Comparison of ENCODE assay signal across 9 cellular contexts in the genomic region with DNA sequence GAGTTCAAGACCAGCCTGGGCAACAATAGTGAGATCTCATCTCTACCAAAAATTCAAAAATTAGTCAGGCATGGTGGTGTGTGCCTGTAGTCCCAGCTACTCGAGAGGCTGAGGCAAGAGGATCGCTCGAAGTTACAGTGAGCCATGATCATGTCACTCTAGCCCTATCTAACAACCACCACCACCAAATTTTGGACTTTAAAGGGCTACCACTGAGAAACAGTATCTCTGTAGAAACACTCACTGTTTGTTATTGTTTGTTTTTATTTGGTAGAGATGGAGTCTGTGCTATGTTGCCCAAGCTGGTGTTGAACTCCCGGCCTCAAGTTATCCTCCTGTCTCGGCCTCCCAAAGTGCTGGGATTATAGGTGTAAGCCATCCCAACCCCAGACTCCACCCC. TPM values are rescaled to one million over a fixed set of nuclear protein-coding genes. Genes with fewer than 3 reads are reported as not detected.
DNase-seq lines count a peak whose midpoint lies in the region; ATAC-seq, FAIRE-seq and TF ChIP-seq lines count a peak whose summit lies in the region.
"Had no signal": no experiment of that assay in that cellular context is flagged by ENCODE, and none has a peak within 500 bp of the region (broad histone marks: within the 10 kb centered on the region; RNA-seq: fewer than 3 reads in every experiment).

No MANE protein-coding gene starts in this region.

- H3K36me3 ChIP-seq in HCT116 (ENCODE audit: control insufficient read depth in 1 of 2, insufficient read depth in 2 of 2, low read length in 2 of 2) (peaks cover 3 to 6% of the 10 kb centered on the region in 2 experiments; a peak in 2 of 4 replicates), K562 (ENCODE audit: control insufficient read depth, insufficient read depth, low read length) (peaks cover 20% of the 10 kb centered on the region)
- peaks cover 0 to 19% (median 0%) of the 10 kb centered on the region in 3 experiments for H3K36me3 ChIP-seq in naive thymus-derived CD4-positive, alpha-beta T cell (ENCODE audit: control insufficient read depth in 2 of 3, insufficient read depth in 3 of 3, low read length in 3 of 3)

- H3K9me3 Mint-ChIP-seq in naive thymus-derived CD4-positive, alpha-beta T cell: no peaks in the 10 kb centered on the region

- H3K4me3 ChIP-seq in HCT116 (replicated peaks in 1 of 2; ENCODE audit: low read depth in 1 of 2, low read length in 2 of 2) (no peak overlapping the region), K562 (no peak overlapping the region)
- H3K4me3 ChIP-seq in naive thymus-derived CD4-positive, alpha-beta T cell (ENCODE audit: low read length): no peak overlapping the region

- ATAC-seq in HCT116 (no peak), K562 (no peak)
- no peak for ATAC-seq in naive thymus-derived CD4-positive, alpha-beta T cell

- DNase-seq in HCT116 (ENCODE audit: low read depth, low spot score) (no peak), K562 (ENCODE audit: extremely low read depth in 1 of 4, low spot score in 3 of 4) (no peak), NOMO-1 treated with DMSO at 0.1 percent for 48 hours (lab: John Stamatoyannopoulos, UW; ENCODE audit: unreplicated experiment) (no peak), D341Med (ENCODE audit: low spot score) (no peak), NCI-H1105 treated with DMSO at 0.1 percent for 48 hours (lab: John Stamatoyannopoulos, UW) (no peak), occipital lobe (lab: John Stamatoyannopoulos, UW) (no peak)
- DNase-seq in naive thymus-derived CD4-positive, alpha-beta T cell: no peak
- DNase-seq: activated CD4-positive, alpha-beta T cell treated with anti-CD3 and anti-CD28 coated beads for 1 hour had no signal

- H3K9me1 ChIP-seq in K562 (ENCODE audit: control insufficient read depth, insufficient read depth, low read length): no peaks in the 10 kb centered on the region

- no peaks in the 10 kb centered on the region for H4K20me1 ChIP-seq in HCT116 (ENCODE audit: insufficient read depth)
- H4K20me1 ChIP-seq in K562 (replicated peaks; ENCODE audit: control insufficient read depth, insufficient read depth, low read length): no peaks in the 10 kb centered on the region

- H3K4me1 ChIP-seq in HCT116 (ENCODE audit: control insufficient read depth in 1 of 2, insufficient read depth in 2 of 2, low read length in 2 of 2): peaks cover 27 to 42% of the 10 kb centered on the region in 2 experiments
- H3K4me1 ChIP-seq in K562 (replicated peaks in 1 of 2; ENCODE audit: control insufficient read depth in 2 of 2, insufficient read depth in 2 of 2, low read length in 2 of 2): peaks cover 26 to 28% of the 10 kb centered on the region in 2 experiments; a peak in 4 of 5 replicates
- H3K4me1 ChIP-seq in naive thymus-derived CD4-positive, alpha-beta T cell (ENCODE audit: control insufficient read depth in 2 of 2, insufficient read depth in 2 of 2, low read length in 2 of 2): peaks cover 35 to 49% of the 10 kb centered on the region in 2 donors

- peaks cover 0 to 3% (median 0%) of the 10 kb centered on the region in 5 donors for H3K27me3 Mint-ChIP-seq in naive thymus-derived CD4-positive, alpha-beta T cell

- peak overlapping the region; percentile 76 to 98 (median 92) for H3K27ac Mint-ChIP-seq in naive thymus-derived CD4-positive, alpha-beta T cell

- TF ChIP-seq CTCF in 22Rv1 (IDR thresholded peaks at IDR 0.05): no peak
- TF ChIP-seq CTCF in HCT116 (IDR thresholded peaks at IDR 0.05 in 2 of 3, conservative IDR thresholded peaks at IDR 0.05 in 1 of 3; ENCODE audit: borderline replicate concordance in 1 of 3, insufficient read depth in 1 of 3, low read depth in 2 of 3, low read length in 2 of 3): no peak
- no peak for TF ChIP-seq CTCF in K562 (IDR thresholded peaks at IDR 0.05 in 2 of 3, conservative IDR thresholded peaks at IDR 0.05 in 1 of 3; ENCODE audit: insufficient read depth in 2 of 3, low read depth in 1 of 3, low read length in 3 of 3)

- H3K4me2 ChIP-seq in HCT116 (ENCODE audit: low read length) (peak overlapping the region; percentile 65), K562 (ENCODE audit: insufficient read depth, low read length) (no peak overlapping the region)

- H3K9me3 ChIP-seq in HCT116 (ENCODE audit: control insufficient read depth in 1 of 2, insufficient read depth in 1 of 2, low read depth in 1 of 2, low read length in 2 of 2) (no peaks in the 10 kb centered on the region), K562 (replicated peaks; ENCODE audit: control insufficient read depth, insufficient read depth, low read depth, low read length) (no peaks in the 10 kb centered on the region)
- H3K9me3 ChIP-seq in naive thymus-derived CD4-positive, alpha-beta T cell (ENCODE audit: control insufficient read depth in 2 of 3, low read length in 3 of 3): no peaks in the 10 kb centered on the region

- peak overlapping the region; percentile 94 for H3K27ac ChIP-seq in 22Rv1
- H3K27ac ChIP-seq in HCT116 (ENCODE audit: low read depth, low read length): peak overlapping the region; percentile 5; the same call in 1 of the 2 replicates
- H3K27ac ChIP-seq in K562 (ENCODE audit: extremely low read depth, low read depth, low read length): peak overlapping the region; percentile 83; the same call in 2 of the 3 replicates
- H3K27ac ChIP-seq in naive thymus-derived CD4-positive, alpha-beta T cell (ENCODE audit: low read depth, low read length): peak overlapping the region; percentile 92

- intact Hi-C loops in HCT116 (cut with micrococcal nuclease): no loop called here
- intact Hi-C loops in K562 (cut with micrococcal nuclease): no loop called here
- intact Hi-C loops in naive thymus-derived CD4-positive, alpha-beta T cell (cut with micrococcal nuclease): loop anchor here (1.0 to 2.0 kb wide), 6 partner anchors 8 to 409 kb away; a partner anchor contains a TSS

- no peak for FAIRE-seq in K562 (lab: Jason Lieb, UNC)

- no peak for TF ChIP-seq RAD21 in HCT116 (IDR thresholded peaks at IDR 0.05; ENCODE audit: low read depth)
- no peak for TF ChIP-seq RAD21 in K562 (CRISPR knock-in tag; conservative IDR thresholded peaks at IDR 0.05 in 1 of 2, IDR thresholded peaks at IDR 0.05 in 1 of 2)

- H3K27me3 ChIP-seq in HCT116 (ENCODE audit: insufficient read depth, low read length) (no peaks in the 10 kb centered on the region), K562 (ENCODE audit: control insufficient read depth in 2 of 2, insufficient read depth in 2 of 2, low read length in 2 of 2) (no peaks in the 10 kb centered on the region)
- H3K27me3 ChIP-seq in naive thymus-derived CD4-positive, alpha-beta T cell (ENCODE audit: control insufficient read depth in 2 of 2, insufficient read depth in 2 of 2, low read length in 2 of 2): no peaks in the 10 kb centered on the region

- H3K36me3 Mint-ChIP-seq in naive thymus-derived CD4-positive, alpha-beta T cell: peaks cover 0 to 26% (median 7%) of the 10 kb centered on the region in 5 donors

- peaks cover 37 to 67% (median 54%) of the 10 kb centered on the region in 7 donors for H3K4me1 Mint-ChIP-seq in naive thymus-derived CD4-positive, alpha-beta T cell

- POLR2A ChIA-PET in HCT116 (lab: Charles Lee) (interaction anchor here (0.8 to 1.9 kb wide), 3 partner anchors 8 to 142 kb away, joined by 3 to 17 read pairs (median 13); no protein-coding TSS in a partner anchor), K562 (lab: Yijun Ruan, JAX) (interaction anchor here (0.7 to 3.4 kb wide), 8 partner anchors 8 to 90 kb away, joined by 3 to 28 read pairs (median 9); a partner anchor contains a TSS)
- POLR2A ChIA-PET in naive thymus-derived CD4-positive, alpha-beta T cell (lab: Charles Lee): interaction anchor here (0.6 to 19.9 kb wide), 19 partner anchors 7 to 137 kb away, joined by 3 to 375 read pairs (median 6); a partner anchor contains a TSS

- 91% methylated on average over 5 of the region's 5 CpGs for WGBS in K562 (ENCODE audit: insufficient coverage, low coverage, missing lambda C conversion rate)

- RAD21 ChIA-PET in HCT116 (lab: Charles Lee; ENCODE audit: low non-redundant PET in 1 of 2, low total read pairs in 2 of 2, uncharacterized antibody in 2 of 2, unreplicated experiment in 2 of 2): no interaction called here

- CTCF ChIA-PET in HCT116 (lab: Charles Lee) (interaction anchor here (2.8 to 3.4 kb wide), 2 partner anchors 16 to 82 kb away, joined by 9 to 34 read pairs; no protein-coding TSS in a partner anchor), K562 (lab: Yijun Ruan, JAX; ENCODE audit: low intra/inter-chr PET ratio) (no interaction called here)
- CTCF ChIA-PET in naive thymus-derived CD4-positive, alpha-beta T cell (lab: Charles Lee): interaction anchor here (0.6 to 3.4 kb wide), 6 partner anchors 16 to 264 kb away, joined by 3 to 13 read pairs (median 4); a partner anchor contains a TSS

- H2AFZ ChIP-seq in HCT116 (ENCODE audit: low read depth, low read length, poor library complexity, severe bottlenecking) (no peak overlapping the region), K562 (ENCODE audit: low read depth, low read length) (peak overlapping the region; percentile 81)

- BruUV-seq in HCT116 (replicated peaks; lab: Mats Ljungman, UMichigan) (no TSS peak), K562 (replicated peaks; lab: Mats Ljungman, UMichigan) (no TSS peak)

- no peaks in the 10 kb centered on the region for H3K9me2 ChIP-seq in HCT116 (ENCODE audit: insufficient read depth)

- TF ChIP-seq POLR2A in HCT116 (IDR thresholded peaks at IDR 0.05; ENCODE audit: borderline replicate concordance, extremely low read depth, insufficient read depth, insufficient read length): no peak
- no peak for TF ChIP-seq POLR2A in K562 (conservative IDR thresholded peaks at IDR 0.05)

- no peak for TF ChIP-seq EP300 in K562 (IDR thresholded peaks at IDR 0.05; ENCODE audit: low read length)

- H3K4me3 Mint-ChIP-seq in naive thymus-derived CD4-positive, alpha-beta T cell: peak overlapping the region in 9 of 10 donors; percentile 0 to 93 (median 70)

- H3K79me2 ChIP-seq in HCT116 (ENCODE audit: insufficient read depth, low read length): peaks cover 24% of the 10 kb centered on the region
- peaks cover 36% of the 10 kb centered on the region for H3K79me2 ChIP-seq in K562 (ENCODE audit: control insufficient read depth, insufficient read depth, low read length)

- H3K9ac ChIP-seq in HCT116 (ENCODE audit: low read length) (no peak overlapping the region), K562 (ENCODE audit: insufficient read depth in 1 of 2, low read depth in 2 of 2, low read length in 2 of 2) (no peak overlapping the region; a peak in 1 of 4 replicates)

- in situ Hi-C loops in K562 (cut with MboI): loop anchor here (5.0 kb wide), 1 partner anchor 67 kb away; no protein-coding TSS in a partner anchor

RNA-seq across cellular contexts. Expression of a gene that starts 1.3 kb away (rescaled TPM):
- 94.3 TPM for total RNA-seq in HCT116 (2021; ENCODE audit: unreplicated experiment)
- polyA plus RNA-seq in HCT116 (2012): 148 and 150 TPM in 2 replicates
- 10.6 and 25.5 TPM in 2 replicates for total RNA-seq in K562 (2011; cell fraction: chromatin; rRNA removed; ENCODE audit: low replicate concordance)
- total RNA-seq in K562 (2011; cell fraction: nucleolus; rRNA removed): 27.3 and 33.0 TPM in 2 replicates
- total RNA-seq in K562 (2011; cell fraction: nucleoplasm; rRNA removed): 22.7 and 24.3 TPM in 2 replicates
- total RNA-seq in K562 (2014; rRNA removed): 43.1 and 52.7 TPM in 2 replicates
- 5.8 and 7.6 TPM in 2 replicates for total RNA-seq in K562 (2014; rRNA removed; fragmentation: Illumina TruSeq; extraction: Trizol)
- 21.9 and 25.3 TPM in 2 replicates for total RNA-seq in K562 (2015; rRNA removed; fragmentation: Illumina TruSeq; extraction: Trizol)
- total RNA-seq in K562 (2021): 85.3 and 94.1 TPM in 2 replicates
- 46.6 and 79.6 TPM in 2 replicates for polyA plus RNA-seq in K562 (2011; rRNA removed)
- 34.5 and 74.0 TPM in 2 replicates for polyA plus RNA-seq in K562 (2011; cell fraction: cytosol; rRNA removed)
- 55.6 and 56.6 TPM in 2 replicates for polyA plus RNA-seq in K562 (2011; cell fraction: nucleus; rRNA removed)
- polyA plus RNA-seq in K562 (2012): 62.8 and 75.4 TPM in 2 replicates
- polyA plus RNA-seq in K562 (2014; fragmentation: Illumina TruSeq; extraction: Trizol): 17.4 and 39.3 TPM in 2 replicates
- 1 to 10 TPM; 2.3 to 3.9 TPM for polyA plus RNA-seq in K562 (2014; fragmentation: Nextera tagmentation; extraction: Ambion mirVana)
- 40.6 and 46.5 TPM in 2 replicates for polyA plus RNA-seq in K562 (2014; rRNA removed)
- polyA minus RNA-seq in K562 (2011; rRNA and poly(A)+ RNA removed): 8.0 and 8.5 TPM in 2 replicates
- polyA minus RNA-seq in K562 (2011; cell fraction: cytosol; rRNA and poly(A)+ RNA removed): 32.8 and 59.0 TPM in 2 replicates
- polyA minus RNA-seq in K562 (2011; cell fraction: nucleus; rRNA and poly(A)+ RNA removed): 8.1 and 9.6 TPM in 2 replicates
- 100 to 1,000 TPM; 103 to 263 (median 241) TPM for total RNA-seq in naive thymus-derived CD4-positive, alpha-beta T cell
- 10 to 100 TPM in 1 of 2 donors, 1 to 10 TPM in 1; 6.9 to 11.1 TPM for polyA plus RNA-seq in naive thymus-derived CD4-positive, alpha-beta T cell
- total RNA-seq in occipital lobe: 2.8 TPM

RNA-seq across cellular contexts. Expression of a gene that starts 23.6 kb away (rescaled TPM):
- total RNA-seq in HCT116 (2021; ENCODE audit: unreplicated experiment): 0.86 TPM
- polyA plus RNA-seq in HCT116 (2012): 0.54 and 0.59 TPM in 2 replicates
- total RNA-seq in K562 (2011; cell fraction: chromatin; rRNA removed; ENCODE audit: low replicate concordance): 105 and 114 TPM in 2 replicates
- total RNA-seq in K562 (2011; cell fraction: nucleolus; rRNA removed): 43.7 and 60.5 TPM in 2 replicates
- 85.8 and 127 TPM in 2 replicates for total RNA-seq in K562 (2011; cell fraction: nucleoplasm; rRNA removed)
- total RNA-seq in K562 (2014; rRNA removed): 12.7 and 21.6 TPM in 2 replicates
- 16.3 and 17.9 TPM in 2 replicates for total RNA-seq in K562 (2014; rRNA removed; fragmentation: Illumina TruSeq; extraction: Trizol)
- 28.2 and 28.7 TPM in 2 replicates for total RNA-seq in K562 (2015; rRNA removed; fragmentation: Illumina TruSeq; extraction: Trizol)
- total RNA-seq in K562 (2021): 28.6 and 29.0 TPM in 2 replicates
- polyA plus RNA-seq in K562 (2011; rRNA removed): 30.5 and 37.8 TPM in 2 replicates
- polyA plus RNA-seq in K562 (2011; cell fraction: cytosol; rRNA removed): 29.5 and 33.1 TPM in 2 replicates
- polyA plus RNA-seq in K562 (2011; cell fraction: nucleus; rRNA removed): 28.4 and 36.3 TPM in 2 replicates
- 21.3 and 53.9 TPM in 2 replicates for polyA plus RNA-seq in K562 (2012)
- polyA plus RNA-seq in K562 (2014; fragmentation: Illumina TruSeq; extraction: Trizol): 29.0 and 31.7 TPM in 2 replicates
- polyA plus RNA-seq in K562 (2014; fragmentation: Nextera tagmentation; extraction: Ambion mirVana): 10 to 100 TPM in 1 of 2 experiments, 1 to 10 TPM in 1; 8.1 to 12.7 TPM
- 20.8 and 26.3 TPM in 2 replicates for polyA plus RNA-seq in K562 (2014; rRNA removed)
- 40.3 and 41.8 TPM in 2 replicates for polyA minus RNA-seq in K562 (2011; rRNA and poly(A)+ RNA removed)
- 30.4 and 40.2 TPM in 2 replicates for polyA minus RNA-seq in K562 (2011; cell fraction: cytosol; rRNA and poly(A)+ RNA removed)
- 13.2 and 28.3 TPM in 2 replicates for polyA minus RNA-seq in K562 (2011; cell fraction: nucleus; rRNA and poly(A)+ RNA removed)
- 10 to 100 TPM; 49.2 to 96.3 (median 50.8) TPM for total RNA-seq in naive thymus-derived CD4-positive, alpha-beta T cell
- 10 to 100 TPM; 10.4 to 17.3 TPM for polyA plus RNA-seq in naive thymus-derived CD4-positive, alpha-beta T cell
- 17.5 TPM for total RNA-seq in occipital lobe

RNA-seq across cellular contexts. Expression of a gene that starts 44.2 kb away (rescaled TPM):
- total RNA-seq in HCT116 (2021; ENCODE audit: unreplicated experiment): 4.9 TPM
- polyA plus RNA-seq in HCT116 (2012): 2.5 and 3.3 TPM in 2 replicates
- total RNA-seq in K562 (2011; cell fraction: chromatin; rRNA removed; ENCODE audit: low replicate concordance): 4.4 and 9.4 TPM in 2 replicates
- total RNA-seq in K562 (2011; cell fraction: nucleolus; rRNA removed): 3.3 and 4.1 TPM in 2 replicates
- total RNA-seq in K562 (2011; cell fraction: nucleoplasm; rRNA removed): 2.4 TPM in 2 replicates
- total RNA-seq in K562 (2014; rRNA removed): 1.3 and 1.5 TPM in 2 replicates
- total RNA-seq in K562 (2014; rRNA removed; fragmentation: Illumina TruSeq; extraction: Trizol): 0.89 and 1.1 TPM in 2 replicates
- 1.6 and 2.0 TPM in 2 replicates for total RNA-seq in K562 (2015; rRNA removed; fragmentation: Illumina TruSeq; extraction: Trizol)
- 1.4 and 2.0 TPM in 2 replicates for total RNA-seq in K562 (2021)
- polyA plus RNA-seq in K562 (2011; rRNA removed): 0.46 and 1.3 TPM in 2 replicates
- polyA plus RNA-seq in K562 (2011; cell fraction: cytosol; rRNA removed): 0.82 and 1.0 TPM in 2 replicates
- 3.4 and 4.1 TPM in 2 replicates for polyA plus RNA-seq in K562 (2011; cell fraction: nucleus; rRNA removed)
- 1.5 and 13.0 TPM in 2 replicates for polyA plus RNA-seq in K562 (2012)
- 0.40 and 0.61 TPM in 2 replicates for polyA plus RNA-seq in K562 (2014; fragmentation: Illumina TruSeq; extraction: Trizol)
- polyA plus RNA-seq in K562 (2014; fragmentation: Nextera tagmentation; extraction: Ambion mirVana): under 1 TPM; 0.03 to 0.07 TPM
- polyA plus RNA-seq in K562 (2014; rRNA removed): 0.81 and 1.2 TPM in 2 replicates
- 6.7 and 10.1 TPM in 2 replicates for polyA minus RNA-seq in K562 (2011; rRNA and poly(A)+ RNA removed)
- polyA minus RNA-seq in K562 (2011; cell fraction: cytosol; rRNA and poly(A)+ RNA removed): 1.8 and 2.2 TPM in 2 replicates
- polyA minus RNA-seq in K562 (2011; cell fraction: nucleus; rRNA and poly(A)+ RNA removed): 1.1 and 2.2 TPM in 2 replicates
- total RNA-seq in naive thymus-derived CD4-positive, alpha-beta T cell: 1 to 10 TPM; 2.1 to 6.8 (median 4.0) TPM
- under 1 TPM; 0.09 to 0.71 TPM for polyA plus RNA-seq in naive thymus-derived CD4-positive, alpha-beta T cell
- total RNA-seq in occipital lobe: 6.1 TPM

Comparison
In these comparisons a context has a peak if more than half of its experiments do, and no peak if none do; other contexts are left out.
1. H3K27ac ChIP-seq: peak in every context shown above with its lines; median percentile 94 in 22Rv1; 92 in naive thymus-derived CD4-positive, alpha-beta T cell; 83 in K562; 5 in HCT116.
2. intact Hi-C loops: an anchor here in naive thymus-derived CD4-positive, alpha-beta T cell (1.0 to 2.0 kb wide); none called in HCT116 and K562.